ENCODE assay signal across 10 cellular contexts in genomic region chr20:22490287-22491187, GRCh38.
DNase-seq lines count a peak whose midpoint lies in the region; ATAC-seq and TF ChIP-seq lines count a peak whose summit lies in the region.
"Had no signal": no experiment of that assay in that cellular context is flagged by ENCODE, and none has a peak within 500 bp of the region (broad histone marks: within the 10 kb centered on the region; RNA-seq: fewer than 3 reads in every experiment).

No MANE protein-coding gene starts in this region.

- TF ChIP-seq POLR2A in prostate gland (IDR thresholded peaks at IDR 0.05) = no peak

- peaks cover 0 to 3% of the 10 kb centered on the region in 2 donors for H3K27me3 Mint-ChIP-seq in T-cell

- no peak overlapping the region for H3K27ac Mint-ChIP-seq in T-cell
- H3K27ac Mint-ChIP-seq in stimulated activated effector memory CD8-positive, alpha-beta T cell treated with anti-CD3 and anti-CD28 coated beads, Interleukin-12 subunit alpha, Interleukin-12 subunit beta, amount 100 ng/mL, for 72 hours = no peak overlapping the region

- H3K4me1 Mint-ChIP-seq in T-cell = no peaks in the 10 kb centered on the region
- H3K4me1 Mint-ChIP-seq in stimulated activated effector memory CD8-positive, alpha-beta T cell treated with anti-CD3 and anti-CD28 coated beads, Interleukin-12 subunit alpha, Interleukin-12 subunit beta, amount 100 ng/mL, for 72 hours = no peaks in the 10 kb centered on the region

- no peaks in the 10 kb centered on the region for H3K27me3 ChIP-seq in prostate gland (replicated peaks; ENCODE audit: insufficient read depth)

- DNase-seq in LHCN-M2 (ENCODE audit: low read depth) (peak; percentile 6), NCI-H69 (lab: John Stamatoyannopoulos, UW) (peak; percentile 98), epithelial cell of proximal tubule (ENCODE audit: low read depth) (peak; percentile 44), prostate gland (ENCODE audit: low spot score) (peak; percentile 44), activated gamma-delta T cell (lab: John Stamatoyannopoulos, UW) (no peak), T-cell (no peak)
- DNase-seq in stimulated activated effector memory CD8-positive, alpha-beta T cell treated with anti-CD3 and anti-CD28 coated beads, Interleukin-12 subunit alpha, Interleukin-12 subunit beta, amount 100 ng/mL, for 72 hours (ENCODE audit: low spot score in 2 of 2) = no peak
- DNase-seq: cerebellar nuclear complex had no signal

- CTCF ChIA-PET in T-cell (lab: Charles Lee) = no interaction called here

- WGBS in prostate gland = 34% methylated on average over 23 of the region's 23 CpGs

- H3K36me3 ChIP-seq in prostate gland = no peaks in the 10 kb centered on the region

- peak overlapping the region; percentile 26 to 33 for H3K27ac ChIP-seq in prostate gland

- no peaks in the 10 kb centered on the region for H3K36me3 Mint-ChIP-seq in T-cell
- no peaks in the 10 kb centered on the region for H3K36me3 Mint-ChIP-seq in stimulated activated effector memory CD8-positive, alpha-beta T cell treated with anti-CD3 and anti-CD28 coated beads, Interleukin-12 subunit alpha, Interleukin-12 subunit beta, amount 100 ng/mL, for 72 hours

- no peak overlapping the region for H3K4me3 Mint-ChIP-seq in T-cell
- no peak overlapping the region for H3K4me3 Mint-ChIP-seq in stimulated activated effector memory CD8-positive, alpha-beta T cell treated with anti-CD3 and anti-CD28 coated beads, Interleukin-12 subunit alpha, Interleukin-12 subunit beta, amount 100 ng/mL, for 72 hours

- no peaks in the 10 kb centered on the region for H3K9me3 ChIP-seq in prostate gland

- ATAC-seq in T-cell (replicated peaks in 1 of 4) (no peak), HG02885 (IDR thresholded peaks at IDR 0.05; ENCODE audit: poor library complexity, unreplicated experiment) (no peak)
- ATAC-seq in stimulated activated effector memory CD8-positive, alpha-beta T cell treated with anti-CD3 and anti-CD28 coated beads, Interleukin-12 subunit alpha, Interleukin-12 subunit beta, amount 100 ng/mL, for 72 hours = no peak

- POLR2A ChIA-PET in T-cell (lab: Charles Lee) = interaction anchor here in 1 of 2 donors (0.6 kb wide), 1 partner anchor 112 kb away, joined by 9 read pairs; no protein-coding TSS in a partner anchor

- no peaks in the 10 kb centered on the region for H3K4me1 ChIP-seq in prostate gland (replicated peaks)

- H3K4me3 ChIP-seq in epithelial cell of proximal tubule (ENCODE audit: low read depth, low read length) (peak overlapping the region; percentile 27), prostate gland (no peak overlapping the region)
- H3K4me3 ChIP-seq: smooth muscle cell had no signal

- TF ChIP-seq CTCF in epithelial cell of proximal tubule (conservative IDR thresholded peaks at IDR 0.05; ENCODE audit: low read depth, low read length) (peak; percentile 31), prostate gland (IDR thresholded peaks at IDR 0.05) (no peak)

- peaks cover 0 to 11% (median 8%) of the 10 kb centered on the region in 3 donors for H3K9me3 Mint-ChIP-seq in T-cell
- peaks cover 11% of the 10 kb centered on the region for H3K9me3 Mint-ChIP-seq in stimulated activated effector memory CD8-positive, alpha-beta T cell treated with anti-CD3 and anti-CD28 coated beads, Interleukin-12 subunit alpha, Interleukin-12 subunit beta, amount 100 ng/mL, for 72 hours

- intact Hi-C loops in prostate gland (cut with DNase I) = no loop called here

Comparison
In these comparisons a context has a peak if more than half of its experiments do, and no peak if none do; other contexts are left out.
1. DNase-seq: peak in LHCN-M2 (single experiment), NCI-H69 (single experiment), epithelial cell of proximal tubule (single experiment) and prostate gland (single experiment); none in activated gamma-delta T cell (single experiment), T-cell (0 of 34) and stimulated activated effector memory CD8-positive, alpha-beta T cell treated with anti-CD3 and anti-CD28 coated beads, Interleukin-12 subunit alpha, Interleukin-12 subunit beta, amount 100 ng/mL, for 72 hours (0 of 2).